Comparison of ENCODE assay signal across 8 cellular contexts in the genomic region with DNA sequence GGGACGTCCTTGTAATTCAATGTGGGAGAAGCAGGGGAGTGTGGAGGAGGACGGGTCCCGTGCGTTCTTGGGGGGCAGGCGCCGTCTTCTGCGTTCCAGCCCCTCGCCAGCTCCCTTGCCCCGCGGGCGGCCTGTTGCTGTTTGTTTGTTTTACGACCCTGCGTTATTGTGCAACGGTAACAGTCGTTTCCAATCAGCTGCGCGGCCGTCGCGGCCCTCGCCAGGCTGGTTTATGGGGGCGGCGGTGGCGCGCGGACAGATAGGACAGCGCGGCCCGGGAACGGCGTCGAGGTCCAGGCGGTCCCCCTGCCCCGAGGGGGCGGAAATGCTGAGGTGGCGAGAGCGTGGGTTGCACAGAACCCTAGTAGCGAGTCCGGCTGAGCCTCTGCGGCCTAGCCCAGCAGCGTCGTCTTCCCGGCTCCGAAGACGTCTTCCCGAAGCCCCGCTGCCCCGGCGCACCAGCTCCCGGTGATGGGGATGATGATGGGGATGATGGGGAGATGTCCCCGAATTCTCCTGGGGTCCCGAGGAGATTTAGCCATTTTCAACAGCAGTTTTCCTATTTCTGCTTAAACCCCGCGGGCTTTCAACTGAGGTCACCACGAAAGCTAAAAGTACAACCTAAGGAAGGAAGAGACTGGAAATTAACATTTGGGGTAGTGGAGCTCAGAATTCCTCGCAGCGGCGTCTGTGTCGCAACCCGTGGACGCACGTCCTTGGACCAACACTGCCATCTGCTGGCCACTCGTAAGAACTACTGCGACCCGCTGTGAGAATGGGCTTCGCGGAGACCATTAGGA. TPM values are rescaled to one million over a fixed set of nuclear protein-coding genes. Genes with fewer than 3 reads are reported as not detected.
DNase-seq lines count a peak whose midpoint lies in the region; ATAC-seq lines count a peak whose summit lies in the region.

No MANE protein-coding gene starts in this region.

- H3K4me2 ChIP-seq in GM23248 (ENCODE audit: unreplicated experiment) = peak overlapping the region; percentile 95

- H3K79me2 ChIP-seq in GM23248 (ENCODE audit: insufficient read depth) = peaks cover 99% of the 10 kb centered on the region

- 1% methylated on average over 60 to 67 of the region's 67 CpGs for WGBS in GM23248 (ENCODE audit: low coverage in 1 of 2, low lambda C conversion rate in 2 of 2, missing lambda C conversion rate in 2 of 2), 2 experiments
- under 1% methylated on average over 67 of the region's 67 CpGs for WGBS in urinary bladder

- H3K4me3 ChIP-seq in GM23248 = peak overlapping the region; percentile 85
- H3K4me3 ChIP-seq in MG63 = peak overlapping the region; percentile 65
- peak overlapping the region; percentile 87 for H3K4me3 ChIP-seq in adipocyte (ENCODE audit: low read length)
- H3K4me3 ChIP-seq in urinary bladder (ENCODE audit: low read depth, low read length) = peak overlapping the region; percentile 81

- H3K9me3 ChIP-seq in GM23248 (ENCODE audit: low read depth) (no peaks in the 10 kb centered on the region), MG63 (peaks cover 9% of the 10 kb centered on the region), adipocyte (ENCODE audit: control insufficient read depth, low read length) (no peaks in the 10 kb centered on the region)

- H4K20me1 ChIP-seq in GM23248 (ENCODE audit: insufficient read depth) = peaks cover 4% of the 10 kb centered on the region; the same call in 1 of the 2 replicates

- intact Hi-C loops in left cardiac atrium (cut with DNase I) = loop anchor here in 1 of 2 donors (5.0 kb wide), 2 partner anchors 1037 to 1222 kb away; no protein-coding TSS in a partner anchor
- intact Hi-C loops in posterior vena cava (cut with DNase I) = loop anchor here (5.0 kb wide), 1 partner anchor 1037 kb away; no protein-coding TSS in a partner anchor

- no peaks in the 10 kb centered on the region for H3K27me3 ChIP-seq in GM23248 (replicated peaks; ENCODE audit: insufficient read depth)
- H3K27me3 ChIP-seq in MG63 = no peaks in the 10 kb centered on the region
- no peaks in the 10 kb centered on the region for H3K27me3 ChIP-seq in adipocyte (replicated peaks; ENCODE audit: control insufficient read depth, insufficient read depth, low read length)

- no peaks in the 10 kb centered on the region for H3K9me2 ChIP-seq in GM23248 (ENCODE audit: insufficient read depth)

- H3K4me1 ChIP-seq in GM23248 (ENCODE audit: insufficient read depth) (peaks cover 25% of the 10 kb centered on the region), adipocyte (ENCODE audit: control insufficient read depth, insufficient read depth, low read length) (peaks cover 36% of the 10 kb centered on the region), urinary bladder (ENCODE audit: insufficient read depth) (no peaks in the 10 kb centered on the region)

- peak; percentile 46 to 62 for ATAC-seq in left cardiac atrium

- peak overlapping the region; percentile 9; the same call in 1 of the 2 replicates for H2AFZ ChIP-seq in GM23248

- H3K27ac ChIP-seq in GM23248 = peak overlapping the region; percentile 87
- peak overlapping the region; percentile 65 for H3K27ac ChIP-seq in urinary bladder (ENCODE audit: low read depth)

- H3K36me3 ChIP-seq in GM23248 (ENCODE audit: low read depth) = 0 out of 2 replicates have a peak, but pooled peaks cover 5% of the 10 kb centered on the region
- peaks cover 27% of the 10 kb centered on the region for H3K36me3 ChIP-seq in MG63
- H3K36me3 ChIP-seq in adipocyte (ENCODE audit: control insufficient read depth, insufficient read depth, low read length, severe bottlenecking) = peaks cover 22% of the 10 kb centered on the region
- H3K36me3 ChIP-seq in urinary bladder (ENCODE audit: insufficient read depth) = no peaks in the 10 kb centered on the region

- peaks cover 52% of the 10 kb centered on the region for H3F3A ChIP-seq in GM23248 (ENCODE audit: insufficient read depth)

- in situ Hi-C loops in GM23248 (cut with MboI) = loop anchor here (25.0 kb wide), 1 partner anchor 647 kb away; the partner anchor contains the start of gene LNX1

- H3K9ac ChIP-seq in GM23248 (peak overlapping the region; percentile 92), adipocyte (ENCODE audit: low read length) (peak overlapping the region; percentile 99)

- DNase-seq in DMS79 (lab: John Stamatoyannopoulos, UW) (peak; percentile 14), GM23248 (peak; percentile 91), MG63 (peak; percentile 91), SW480 (ENCODE audit: low spot score) (peak; percentile 67), adipocyte (ENCODE audit: low read depth) (peak; percentile 93), left cardiac atrium (peak; percentile 87), posterior vena cava (ENCODE audit: low spot score) (peak; percentile 94)

RNA-seq across cellular contexts. Expression of gene PDGFRA, which starts 4.8 kb away (rescaled TPM):
- 225 and 275 TPM in 2 replicates for total RNA-seq in GM23248 (2014; rRNA removed; shearing (Covaris generic))
- polyA plus RNA-seq in GM23248 (2016; fragmentation: Nextera tagmentation; extraction: Ambion mirVana) = 107 and 109 TPM in 2 replicates
- 118 and 133 TPM in 2 replicates for total RNA-seq in MG63 (2014; rRNA removed; shearing (Covaris generic); ENCODE audit: low replicate concordance)
- total RNA-seq in left cardiac atrium = 10 to 100 TPM; 57.4 to 67.9 TPM
- total RNA-seq in posterior vena cava = 100 to 1,000 TPM; 192 to 201 TPM
- total RNA-seq in urinary bladder = 254 TPM
- polyA plus RNA-seq in urinary bladder = 189 TPM

Comparison
In these comparisons a context has a peak if more than half of its experiments do, and no peak if none do; other contexts are left out.
1. Peak in every context shown above with its lines: DNase-seq, ATAC-seq, H3K4me3 ChIP-seq and H3K27ac ChIP-seq.
2. DNase-seq: peak in every context shown above with its lines; median percentile 94 in posterior vena cava; 93 in adipocyte; 91 in GM23248; 91 in MG63; 87 in left cardiac atrium; 67 in SW480; 14 in DMS79.